Comparison of ENCODE assay signal across 8 cellular contexts in the genomic region with DNA sequence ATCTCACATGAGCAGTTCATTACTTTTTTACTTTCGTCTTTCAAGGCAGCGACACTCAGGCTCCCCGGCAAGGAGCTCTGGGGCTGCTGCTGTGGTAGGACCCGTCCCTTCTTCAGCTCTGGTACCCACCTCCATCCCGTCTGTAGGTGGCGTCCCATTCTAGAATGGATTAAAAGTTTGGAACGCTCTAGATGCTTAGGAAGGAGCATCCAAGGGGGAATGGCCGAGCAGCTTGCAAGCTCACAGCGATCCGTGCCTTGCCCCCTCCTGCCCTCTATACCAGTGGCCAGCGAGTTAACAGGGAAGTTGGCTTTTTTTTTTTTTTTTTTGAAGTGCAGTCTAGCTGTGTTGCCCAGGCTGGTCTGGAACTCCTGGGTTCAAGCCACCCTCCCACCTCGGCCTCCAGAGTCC. TPM values are rescaled to one million over a fixed set of nuclear protein-coding genes. Genes with fewer than 3 reads are reported as not detected.
DNase-seq lines count a peak whose midpoint lies in the region; ATAC-seq and TF ChIP-seq lines count a peak whose summit lies in the region.

No MANE protein-coding gene starts in this region.

- H3K4me1 Mint-ChIP-seq in endothelial cell (ENCODE audit: unreplicated experiment), result peaks cover 8% of the 10 kb centered on the region
- H3K4me1 Mint-ChIP-seq in activated T-helper 1 cell treated with anti-CD3 and anti-CD28 coated beads, Interleukin-12 subunit alpha, Interleukin-12 subunit beta, Interleukin-2, Interleukin-4 antibody, amounts not matched to agents 30 ng/mL and 10 ng/mL and 1 ng/mL, durations not matched to agents 14 hours and 24 hours and 36 hours (ENCODE audit: low read depth), result peaks cover 13% of the 10 kb centered on the region

- intact Hi-C loops in activated T-helper 1 cell treated with anti-CD3 and anti-CD28 coated beads, Interleukin-12 subunit alpha, Interleukin-12 subunit beta, Interleukin-2, Interleukin-4 antibody, amounts not matched to agents 30 ng/mL and 10 ng/mL and 1 ng/mL, durations not matched to agents 14 hours and 24 hours and 36 hours (cut with micrococcal nuclease), result no loop called here

- no peaks in the 10 kb centered on the region for H3K36me3 Mint-ChIP-seq in endothelial cell (ENCODE audit: low read depth, unreplicated experiment)
- H3K36me3 Mint-ChIP-seq in activated T-helper 1 cell treated with anti-CD3 and anti-CD28 coated beads, Interleukin-12 subunit alpha, Interleukin-12 subunit beta, Interleukin-2, Interleukin-4 antibody, amounts not matched to agents 30 ng/mL and 10 ng/mL and 1 ng/mL, durations not matched to agents 14 hours and 24 hours and 36 hours (ENCODE audit: low read depth), result no peaks in the 10 kb centered on the region

- in situ Hi-C loops in GM13976 (cut with MboI; ENCODE audit: low sequenced_read_pairs, unreplicated experiment), result no loop called here

- no peaks in the 10 kb centered on the region for H3K27me3 Mint-ChIP-seq in endothelial cell (ENCODE audit: unreplicated experiment)
- no peaks in the 10 kb centered on the region for H3K27me3 Mint-ChIP-seq in activated T-helper 1 cell treated with anti-CD3 and anti-CD28 coated beads, Interleukin-12 subunit alpha, Interleukin-12 subunit beta, Interleukin-2, Interleukin-4 antibody, amounts not matched to agents 30 ng/mL and 10 ng/mL and 1 ng/mL, durations not matched to agents 14 hours and 24 hours and 36 hours (ENCODE audit: insufficient read depth)

- H3K9me3 Mint-ChIP-seq in endothelial cell (ENCODE audit: unreplicated experiment), result no peaks in the 10 kb centered on the region
- no peaks in the 10 kb centered on the region for H3K9me3 Mint-ChIP-seq in activated T-helper 1 cell treated with anti-CD3 and anti-CD28 coated beads, Interleukin-12 subunit alpha, Interleukin-12 subunit beta, Interleukin-2, Interleukin-4 antibody, amounts not matched to agents 30 ng/mL and 10 ng/mL and 1 ng/mL, durations not matched to agents 14 hours and 24 hours and 36 hours

- ATAC-seq in HG03571 (IDR thresholded peaks at IDR 0.05; ENCODE audit: unreplicated experiment) (no peak), HG02884 (IDR thresholded peaks at IDR 0.05; ENCODE audit: unreplicated experiment) (no peak)

- DNase-seq in AG09309 (ENCODE audit: low read depth) (no peak), GM13976 (ENCODE audit: low spot score) (peak; percentile 78), NOMO-1 treated with dmso at 0.1 percent for 144 hours (lab: John Stamatoyannopoulos, UW; ENCODE audit: unreplicated experiment) (peak; percentile 81), endothelial cell (ENCODE audit: low spot score) (peak; percentile 51), pulmonary artery endothelial cell (ENCODE audit: low read depth, low spot score) (peak; percentile 33)
- no peak for DNase-seq in activated T-helper 1 cell treated with anti-CD3 and anti-CD28 coated beads, Interleukin-12 subunit alpha, Interleukin-12 subunit beta, Interleukin-2, Interleukin-4 antibody, amounts not matched to agents 30 ng/mL and 10 ng/mL and 1 ng/mL, durations not matched to agents 14 hours and 24 hours and 36 hours (ENCODE audit: low spot score)

- H3K27ac Mint-ChIP-seq in endothelial cell (ENCODE audit: unreplicated experiment), result no peak overlapping the region
- no peak overlapping the region for H3K27ac Mint-ChIP-seq in activated T-helper 1 cell treated with anti-CD3 and anti-CD28 coated beads, Interleukin-12 subunit alpha, Interleukin-12 subunit beta, Interleukin-2, Interleukin-4 antibody, amounts not matched to agents 30 ng/mL and 10 ng/mL and 1 ng/mL, durations not matched to agents 14 hours and 24 hours and 36 hours

- TF ChIP-seq CTCF in AG09309 (IDR thresholded peaks at IDR 0.05; ENCODE audit: control insufficient read depth, insufficient read depth, low read depth, low read length, missing control alignments) (peak; percentile 48), GM13976 (IDR thresholded peaks at IDR 0.05; ENCODE audit: borderline replicate concordance, control extremely low read depth, extremely low read depth, insufficient read depth, missing control alignments) (peak; percentile 51), endothelial cell (IDR thresholded peaks at IDR 0.05; ENCODE audit: unreplicated experiment) (no peak)

- H3K4me3 ChIP-seq in AG09309 (ENCODE audit: control insufficient read depth, low read depth, low read length), result no peak overlapping the region

- no peak overlapping the region for H3K4me3 Mint-ChIP-seq in endothelial cell (ENCODE audit: unreplicated experiment)
- no peak overlapping the region for H3K4me3 Mint-ChIP-seq in activated T-helper 1 cell treated with anti-CD3 and anti-CD28 coated beads, Interleukin-12 subunit alpha, Interleukin-12 subunit beta, Interleukin-2, Interleukin-4 antibody, amounts not matched to agents 30 ng/mL and 10 ng/mL and 1 ng/mL, durations not matched to agents 14 hours and 24 hours and 36 hours

RNA-seq across cellular contexts. Expression of gene TTYH3, which starts 22.8 kb away (rescaled TPM):
- total RNA-seq in endothelial cell (ENCODE audit: unreplicated experiment) (250 TPM), pulmonary artery endothelial cell (48.3 and 54.7 TPM in 2 replicates)
- total RNA-seq in activated T-helper 1 cell treated with anti-CD3 and anti-CD28 coated beads, Interleukin-12 subunit alpha, Interleukin-12 subunit beta, Interleukin-2, Interleukin-4 antibody, amounts not matched to agents 30 ng/mL and 10 ng/mL and 1 ng/mL, durations not matched to agents 14 hours and 24 hours and 36 hours, result 30.6 and 32.0 TPM in 2 replicates

RNA-seq across cellular contexts. Expression of gene IQCE, which starts 50.2 kb away (rescaled TPM):
- total RNA-seq in endothelial cell (ENCODE audit: unreplicated experiment) (9.6 TPM), pulmonary artery endothelial cell (7.1 and 10.3 TPM in 2 replicates)
- 10.5 and 11.1 TPM in 2 replicates for total RNA-seq in activated T-helper 1 cell treated with anti-CD3 and anti-CD28 coated beads, Interleukin-12 subunit alpha, Interleukin-12 subunit beta, Interleukin-2, Interleukin-4 antibody, amounts not matched to agents 30 ng/mL and 10 ng/mL and 1 ng/mL, durations not matched to agents 14 hours and 24 hours and 36 hours

RNA-seq across cellular contexts. Expression of gene BRAT1, which starts 53.7 kb away (rescaled TPM):
- total RNA-seq in endothelial cell (ENCODE audit: unreplicated experiment) (34.0 TPM), pulmonary artery endothelial cell (19.2 and 31.2 TPM in 2 replicates)
- total RNA-seq in activated T-helper 1 cell treated with anti-CD3 and anti-CD28 coated beads, Interleukin-12 subunit alpha, Interleukin-12 subunit beta, Interleukin-2, Interleukin-4 antibody, amounts not matched to agents 30 ng/mL and 10 ng/mL and 1 ng/mL, durations not matched to agents 14 hours and 24 hours and 36 hours, result 39.2 and 42.9 TPM in 2 replicates

Comparison
In these comparisons a context has a peak if more than half of its experiments do, and no peak if none do; other contexts are left out.
1. DNase-seq: peak in GM13976 (single experiment), NOMO-1 treated with dmso at 0.1 percent for 144 hours (single experiment), endothelial cell (single experiment) and pulmonary artery endothelial cell (single experiment); none in AG09309 (single experiment) and activated T-helper 1 cell treated with anti-CD3 and anti-CD28 coated beads, Interleukin-12 subunit alpha, Interleukin-12 subunit beta, Interleukin-2, Interleukin-4 antibody, amounts not matched to agents 30 ng/mL and 10 ng/mL and 1 ng/mL, durations not matched to agents 14 hours and 24 hours and 36 hours (single experiment).